1 cellular context compared by ENCODE assay signal in genomic region chr11:16863382-16863781, GRCh38.
TF ChIP-seq lines count a peak whose summit lies in the region.

No MANE protein-coding gene starts in this region.

TF ChIP-seq in K562, 482 proteins besides CTCF, POLR2A, EP300 and RAD21 (continued from another document):
- peak; percentile 82 for TF ChIP-seq PKNOX1 (IDR thresholded peaks at IDR 0.05)
TF ChIP-seq in K562: peak in this region for 1.
